ENCODE assay signal across 8 cellular contexts in the genomic region with DNA sequence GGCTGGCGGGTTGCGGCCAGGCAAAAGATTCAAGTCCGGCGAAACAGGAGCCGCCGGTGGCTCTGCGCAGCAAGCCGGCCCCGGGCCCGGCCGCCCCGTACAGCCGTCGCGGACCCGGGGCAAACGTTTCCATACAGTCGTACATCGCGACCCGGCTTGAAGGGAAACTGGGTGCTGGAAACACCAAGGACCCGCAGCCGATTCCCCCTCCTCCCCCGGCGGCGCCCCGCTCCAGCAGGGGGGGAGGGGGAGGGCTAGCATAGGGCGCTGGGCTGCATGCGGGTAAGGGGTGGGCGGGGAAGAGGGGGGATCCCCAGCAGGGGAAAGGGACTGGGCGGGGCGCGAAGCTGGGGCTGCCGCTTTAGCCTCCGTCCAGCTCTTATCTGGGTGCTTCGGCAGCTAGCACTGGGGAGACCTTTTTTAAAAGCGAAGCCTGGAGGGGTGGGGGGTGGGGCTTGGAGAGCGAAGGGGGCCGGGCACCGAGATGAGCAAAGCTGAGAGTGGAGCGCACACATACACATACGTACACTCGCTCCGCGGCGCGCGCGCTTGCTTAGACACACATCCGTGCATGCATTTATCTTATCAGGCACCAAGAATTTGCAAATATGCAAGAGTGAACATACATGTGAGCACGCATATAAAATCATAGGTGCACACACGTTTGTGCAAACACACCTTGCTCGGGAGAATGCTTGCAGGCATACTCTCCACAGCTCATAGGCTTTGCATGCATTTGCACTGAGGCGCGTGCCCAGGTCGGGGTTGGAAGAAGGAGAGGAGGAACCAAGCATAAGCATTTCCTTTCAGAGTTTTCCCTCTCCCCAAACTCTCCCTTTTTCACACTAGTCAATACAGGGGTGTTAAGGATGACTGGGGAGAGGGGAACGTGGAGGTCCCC. TPM values are rescaled to one million over a fixed set of nuclear protein-coding genes. Genes with fewer than 3 reads are reported as not detected.
A peak's percentile ranks its signal among the peaks of the same experiment; 100 is the strongest.
DNase-seq lines count a peak whose midpoint lies in the region; ATAC-seq and TF ChIP-seq lines count a peak whose summit lies in the region.

No MANE protein-coding gene starts in this region.

- intact Hi-C loops in left colon (cut with DNase I, micrococcal nuclease) = loop anchor here in 1 of 2 donors (10.0 kb wide), 1 partner anchor 55 kb away; no protein-coding TSS in a partner anchor

- H2BK5ac ChIP-seq in H9 (ENCODE audit: insufficient read length, low read length) = no peak overlapping the region

- no peak overlapping the region for H3K14ac ChIP-seq in H9 (ENCODE audit: insufficient read depth, low read length)

- no peak overlapping the region for H3K4ac ChIP-seq in H9 (ENCODE audit: low read depth, low read length)

- no peak overlapping the region for H3T11ph ChIP-seq in H9 (ENCODE audit: low read length)

- TF ChIP-seq CTCF in H9 (conservative IDR thresholded peaks at IDR 0.05) = no peak

- peaks cover 3% of the 10 kb centered on the region; the same call in 1 of the 2 replicates for H3K27me3 ChIP-seq in H9 (ENCODE audit: insufficient read depth, low read length)

- no peak overlapping the region for H4K91ac ChIP-seq in H9 (ENCODE audit: insufficient read length, low read depth, low read length)

- H3K36me3 Mint-ChIP-seq in H9 (ENCODE audit: insufficient read depth in 1 of 3, low read depth in 3 of 3) = peaks cover under 1 to 9% (median 3%) of the 10 kb centered on the region in 3 experiments; a peak in 5 of 7 replicates

- peak overlapping the region; percentile 99 for H3K4me2 ChIP-seq in H9 (ENCODE audit: insufficient read depth, insufficient read length, low read length)

- H3K56ac ChIP-seq in H9 (ENCODE audit: insufficient read length, low read depth, low read length) = no peak overlapping the region

- no peak overlapping the region for H4K8ac ChIP-seq in H9 (replicated peaks; ENCODE audit: insufficient read length, low read depth, low read length)

- peaks cover 75 to 76% of the 10 kb centered on the region in 2 experiments for H3K4me1 Mint-ChIP-seq in H9

- peak overlapping the region; percentile 86 to 94 for H3K4me3 Mint-ChIP-seq in H9

- peaks cover 4% of the 10 kb centered on the region; the same call in 1 of the 2 replicates for H3K79me2 ChIP-seq in H9 (ENCODE audit: insufficient read depth, low read length)

- H4K20me1 ChIP-seq in H9 (ENCODE audit: control insufficient read depth, insufficient read depth, insufficient read length) = no peaks in the 10 kb centered on the region

- peaks cover 17% of the 10 kb centered on the region for H3K27me3 Mint-ChIP-seq in H9 (ENCODE audit: low read depth)

- H2BK12ac ChIP-seq in H9 (ENCODE audit: insufficient read length, low read depth, low read length) = no peak overlapping the region

- H3K23me2 ChIP-seq in H9 (ENCODE audit: insufficient read length, low read depth, low read length, poor library complexity, severe bottlenecking) = peaks cover 22% of the 10 kb centered on the region

- H3K27ac ChIP-seq in H9 (ENCODE audit: insufficient read length, low read depth, low read length) = no peak overlapping the region

- H2AK5ac ChIP-seq in H9 (ENCODE audit: insufficient read length, low read length) = no peak overlapping the region

- no peak overlapping the region for H3K9ac ChIP-seq in H9 (ENCODE audit: extremely low read depth, insufficient read length, low read length)

- H2BK120ac ChIP-seq in H9 (ENCODE audit: low read depth, low read length, poor library complexity, severe bottlenecking) = no peak overlapping the region

- no peaks in the 10 kb centered on the region for H3K79me1 ChIP-seq in H9 (ENCODE audit: insufficient read depth, low read depth, low read length, poor library complexity, severe bottlenecking)

- H2AFZ ChIP-seq in H9 (ENCODE audit: low read length) = no peak overlapping the region

- H3K9me3 ChIP-seq in H9 (ENCODE audit: control insufficient read depth, low read depth, low read length) = no peaks in the 10 kb centered on the region

- H4K5ac ChIP-seq in H9 (ENCODE audit: insufficient read length, low read depth, low read length) = no peak overlapping the region

- no peak overlapping the region for H2BK20ac ChIP-seq in H9 (ENCODE audit: low read depth, low read length, poor library complexity, severe bottlenecking)

- peaks cover 38% of the 10 kb centered on the region; the same call in 1 of the 2 replicates for H3K4me1 ChIP-seq in H9 (ENCODE audit: insufficient read depth, low read length)

- H2BK15ac ChIP-seq in H9 (ENCODE audit: low read depth, low read length) = no peak overlapping the region

- H3K27ac Mint-ChIP-seq in H9 = peak overlapping the region in 2 of 3 experiments; percentile 91 to 92; a peak in 4 of 7 replicates

- no peak overlapping the region for H3K23ac ChIP-seq in H9 (ENCODE audit: insufficient read length, low read depth, low read length)

- ATAC-seq in left colon (peak; percentile 29), GM18870 (IDR thresholded peaks at IDR 0.05; ENCODE audit: unreplicated experiment) (no peak)

- no CpG with 5 or more reads among the region's 57 CpGs for WGBS in H9 (ENCODE audit: extremely low coverage, insufficient read length, low lambda C conversion rate)

- H3K18ac ChIP-seq in H9 (ENCODE audit: insufficient read length, low read depth, low read length) = no peak overlapping the region

- H3K9me3 Mint-ChIP-seq in H9 = no peaks in the 10 kb centered on the region; a peak in 2 of 5 replicates

- DNase-seq in GM03348 (ENCODE audit: low spot score) (peak; percentile 74), H9 (peak; percentile 69), MV-4-11 (lab: John Stamatoyannopoulos, UW) (peak; percentile 70), cerebellum (ENCODE audit: low spot score) (peak; percentile 85), left colon (peak; percentile 75 to 88)
- DNase-seq in activated CD4-positive, CD25-positive, alpha-beta regulatory T cell treated with anti-CD3 and anti-CD28 coated beads, Interleukin-2, amount 50 U/mL, for 72 hours = peak; percentile 66
- peak; percentile 55 for DNase-seq in stimulated activated CD4-positive, alpha-beta T cell treated with anti-CD3 and anti-CD28 coated beads, Interleukin-2, amount 100 ng/mL, for 4 hours (ENCODE audit: low read depth)

RNA-seq across cellular contexts. Expression of a gene that starts 11.8 kb away (rescaled TPM):
- total RNA-seq in H9 (2021) (42.6 and 43.7 TPM in 2 replicates), cerebellum (2.9 TPM), left colon (10 to 100 TPM; 10.2 to 12.3 TPM)

RNA-seq across cellular contexts. Expression of a gene that starts 13.2 kb away (rescaled TPM):
- total RNA-seq in H9 (2021) = 0.26 and 0.39 TPM in 2 replicates
- total RNA-seq in cerebellum = not detected
- total RNA-seq in left colon = 1 to 10 TPM; 4.6 to 9.1 TPM

RNA-seq across cellular contexts. Expression of a gene that starts 39.5 kb away (rescaled TPM):
- total RNA-seq in H9 (2021) (7.4 and 7.7 TPM in 2 replicates), cerebellum (27.9 TPM), left colon (10 to 100 TPM; 22.8 to 28.7 TPM)

RNA-seq across cellular contexts. Expression of a gene that starts 39.7 kb away (rescaled TPM):
- 41.2 and 47.2 TPM in 2 replicates for total RNA-seq in H9 (2021)
- 24.6 TPM for total RNA-seq in cerebellum
- 10 to 100 TPM; 28.7 to 32.7 TPM for total RNA-seq in left colon

RNA-seq across cellular contexts. Expression of a gene that starts 47.9 kb away (rescaled TPM):
- total RNA-seq in H9 (2021) (43.2 and 43.3 TPM in 2 replicates), cerebellum (5.1 TPM), left colon (1 to 10 TPM; 3.3 to 9.6 TPM)
